ENCODE assay signal across 11 cellular contexts in the genomic region with DNA sequence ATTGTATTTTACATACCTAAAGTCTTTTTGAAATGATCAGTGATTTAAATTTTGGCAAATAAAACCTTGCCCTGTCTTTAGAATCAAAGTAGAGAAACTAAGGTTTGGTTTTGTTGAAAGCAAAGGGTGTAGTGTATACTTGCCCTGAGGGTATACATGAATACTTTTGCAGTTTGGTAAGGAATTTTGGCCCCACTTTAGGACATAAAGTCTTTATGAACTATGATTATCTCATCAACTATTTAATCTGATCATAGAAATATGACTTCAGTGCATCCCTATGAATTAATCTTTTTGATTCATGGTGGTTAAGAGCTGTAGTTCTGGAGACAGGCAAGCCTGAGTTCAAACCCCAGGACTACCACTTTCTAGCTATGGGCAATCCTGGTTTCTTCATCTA. TPM values are rescaled to one million over a fixed set of nuclear protein-coding genes. Genes with fewer than 3 reads are reported as not detected.
DNase-seq lines count a peak whose midpoint lies in the region; ATAC-seq and TF ChIP-seq lines count a peak whose summit lies in the region.
"Had no signal": no experiment of that assay in that cellular context is flagged by ENCODE, and none has a peak within 500 bp of the region (broad histone marks: within the 10 kb centered on the region; RNA-seq: fewer than 3 reads in every experiment).

No MANE protein-coding gene starts in this region.

- no peaks in the 10 kb centered on the region for H3K79me2 ChIP-seq in PC-9 (ENCODE audit: low read depth)

- peak; percentile 69 for DNase-seq in EL
- peak in 1 of 2 experiments; percentile 60 for DNase-seq in PC-9
- DNase-seq in foreskin keratinocyte, result peak; percentile 24 to 73
- DNase-seq in COLO829 (ENCODE audit: low spot score), result no peak
- no peak for DNase-seq in mesenteric fat pad (ENCODE audit: low spot score)
- DNase-seq: GF-D8 had no signal

- H3K27ac ChIP-seq in PC-9 (no peak overlapping the region), foreskin keratinocyte (no peak overlapping the region)
- H3K27ac ChIP-seq: BLaER1 had no signal

- 0 out of 2 replicates have a peak overlapping the region, but pooled peaks have one; percentile 0 for H3K4me2 ChIP-seq in PC-9
- H3K4me2 ChIP-seq: BLaER1 had no signal

- no peak overlapping the region for H2AFZ ChIP-seq in PC-9

- H3K4me3 ChIP-seq in PC-9, result no peak overlapping the region
- H3K4me3 ChIP-seq: BLaER1 had no signal

- no peak for TF ChIP-seq CTCF in PC-9 (conservative IDR thresholded peaks at IDR 0.05)
- no peak for TF ChIP-seq CTCF in foreskin keratinocyte (conservative IDR thresholded peaks at IDR 0.05)

- H3K27me3 ChIP-seq in PC-9 (ENCODE audit: insufficient read depth, low read depth), result no peaks in the 10 kb centered on the region
- no peaks in the 10 kb centered on the region for H3K27me3 ChIP-seq in foreskin keratinocyte
- H3K27me3 ChIP-seq: BLaER1 had no signal

- CTCF ChIA-PET in PC-9 (lab: Charles Lee), result interaction anchor here (0.8 to 3.4 kb wide), 6 partner anchors 106 to 425 kb away, joined by 3 to 34 read pairs (median 3); no protein-coding TSS in a partner anchor

- peaks cover 14% of the 10 kb centered on the region; the same call in 1 of the 2 replicates for H3F3A ChIP-seq in PC-9 (ENCODE audit: insufficient read depth, low read depth)

- POLR2A ChIA-PET in PC-9 (lab: Charles Lee; ENCODE audit: unreplicated experiment), result no interaction called here

- no peaks in the 10 kb centered on the region for H3K9me3 ChIP-seq in PC-9 (ENCODE audit: insufficient read depth, low read depth)
- H3K9me3 ChIP-seq: BLaER1 had no signal

- peaks cover 17% of the 10 kb centered on the region for H3K4me1 ChIP-seq in PC-9 (replicated peaks; ENCODE audit: insufficient read depth)
- H3K4me1 ChIP-seq in foreskin keratinocyte, result peaks cover 9% of the 10 kb centered on the region
- H3K4me1 ChIP-seq: BLaER1 had no signal

- H3K36me3 ChIP-seq in PC-9 (ENCODE audit: low read depth), result no peaks in the 10 kb centered on the region

- intact Hi-C loops in PC-9 (cut with micrococcal nuclease; ENCODE audit: unreplicated experiment), result loop anchor here (1.0 to 2.0 kb wide), 6 partner anchors 105 to 423 kb away; partner anchors contain the start of gene RAI14

- ATAC-seq in SK-N-SH treated with all-trans-retinoic acid at 6 μM for 48 hours (peak; percentile 24; the same call in 2 of the 3 replicates), foreskin keratinocyte (peak; percentile 10), GM19328 (IDR thresholded peaks at IDR 0.05; ENCODE audit: unreplicated experiment) (no peak)

- no peaks in the 10 kb centered on the region for H3K9me2 ChIP-seq in PC-9 (ENCODE audit: insufficient read depth)

- no TSS peak for BruUV-seq in PC-9 (replicated peaks; lab: Mats Ljungman, UMichigan)

- no peaks in the 10 kb centered on the region for H4K20me1 ChIP-seq in PC-9 (ENCODE audit: insufficient read depth)
- H4K20me1 ChIP-seq: BLaER1 had no signal

TF ChIP-seq in SK-N-SH treated with all-trans-retinoic acid at 6 μM for 48 hours, 23 proteins besides CTCF, POLR2A, EP300 and RAD21:
- TF ChIP-seq POU6F1 (CRISPR knock-in tag; IDR thresholded peaks at IDR 0.05; ENCODE audit: borderline replicate concordance, low read depth), result no peak
- TF ChIP-seq ISL1 (CRISPR knock-in tag; IDR thresholded peaks at IDR 0.05), result 0 out of 2 replicates have a peak, but pooled peaks have one; percentile 14

RNA-seq across cellular contexts. Expression of gene RAD1, which starts 17.7 kb away (rescaled TPM):
- total RNA-seq in PC-9 (2021) (43.8 and 63.0 TPM in 2 replicates), foreskin keratinocyte (26.1 and 29.1 TPM in 2 replicates), mesenteric fat pad (16.1 TPM)
- 17.8 and 21.8 TPM in 2 replicates for polyA plus RNA-seq in foreskin keratinocyte

RNA-seq across cellular contexts. Expression of gene BRIX1, which starts 17.9 kb away (rescaled TPM):
- 71.9 and 73.4 TPM in 2 replicates for total RNA-seq in PC-9 (2021)
- 47.1 and 57.6 TPM in 2 replicates for total RNA-seq in foreskin keratinocyte
- polyA plus RNA-seq in foreskin keratinocyte, result 39.2 and 56.3 TPM in 2 replicates
- 25.4 TPM for total RNA-seq in mesenteric fat pad

RNA-seq across cellular contexts. Expression of gene DNAJC21, which starts 31.7 kb away (rescaled TPM):
- 111 and 128 TPM in 2 replicates for total RNA-seq in PC-9 (2021)
- total RNA-seq in foreskin keratinocyte, result 44.2 and 60.1 TPM in 2 replicates
- 20.7 and 26.8 TPM in 2 replicates for polyA plus RNA-seq in foreskin keratinocyte
- 34.9 TPM for total RNA-seq in mesenteric fat pad

RNA-seq across cellular contexts. Expression of gene TTC23L, which starts 58.7 kb away (rescaled TPM):
- total RNA-seq in PC-9 (2021) (3.9 and 7.1 TPM in 2 replicates), foreskin keratinocyte (0.14 TPM in 1 of 2 replicates, not detected in the other), mesenteric fat pad (not detected)
- not detected in 2 replicates for polyA plus RNA-seq in foreskin keratinocyte
- polyA plus RNA-seq: CD8-positive, alpha-beta memory T cell; IMR-90 had no signal

Comparison
In these comparisons a context has a peak if more than half of its experiments do, and no peak if none do; other contexts are left out.
1. DNase-seq: peak in EL (single experiment) and foreskin keratinocyte (2 of 2); none in COLO829 (single experiment) and mesenteric fat pad (single experiment).